26 cellular contexts compared by ENCODE assay signal in genomic region chr9:2700398-2700797, GRCh38. TPM values are rescaled to one million over a fixed set of nuclear protein-coding genes. Genes with fewer than 3 reads are reported as not detected.
"Had no signal": no experiment of that assay in that cellular context is flagged by ENCODE, and none has a peak within 500 bp of the region (broad histone marks: within the 10 kb centered on the region; RNA-seq: fewer than 3 reads in every experiment).

No MANE protein-coding gene starts in this region.

- ATAC-seq: activated T-helper 17 cell treated with anti-CD3 and anti-CD28 coated beads, Interleukin-2, amount 50 U/mL, for 72 hours; Right ventricle myocardium inferior had no signal

- DNase-seq: activated CD4-positive, alpha-beta memory T cell treated with anti-CD3 and anti-CD28 coated beads, Interleukin-2, amount 10 ng/mL, durations not matched to agents 7 days and 5 days; activated CD4-positive, alpha-beta T cell treated with anti-CD3 and anti-CD28 coated beads, Interleukin-2, amount 10 ng/mL, durations not matched to agents 7 days and 5 days; activated CD4-positive, CD25-positive, alpha-beta regulatory T cell; activated gamma-delta T cell; activated naive CD4-positive, alpha-beta T cell treated with anti-CD3 and anti-CD28 coated beads for 36 hours; activated T-cell treated with anti-CD3 and anti-CD28 coated beads for 4 hours; activated T-cell treated with anti-CD3 and anti-CD28 coated beads, Interleukin-2, amount 50 U/mL, for 48 hours; amygdala; Kasumi-1; NCI-H1105 treated with DMSO at 0.1 percent for 48 hours; NCI-H1436 treated with DMSO at 0.1 percent for 48 hours; NCI-H187; NCI-H2081; NCI-H446; NCI-H524; PC-9; RPMI8226; SW 1271 had no signal

- H3K27me3 Mint-ChIP-seq: activated CD4-positive, alpha-beta memory T cell treated with anti-CD3 and anti-CD28 coated beads, Interleukin-2, amount 10 ng/mL, durations not matched to agents 7 days and 5 days; activated CD4-positive, alpha-beta T cell treated with anti-CD3 and anti-CD28 coated beads, Interleukin-2, amount 10 ng/mL, durations not matched to agents 7 days and 5 days; activated naive CD8-positive, alpha-beta T cell; activated T-helper 17 cell treated with anti-CD3 and anti-CD28 coated beads, Interleukin-2, amount 50 U/mL, for 72 hours; brain had no signal

- H3K4me2 ChIP-seq: PC-9 had no signal

- H2AFZ ChIP-seq: PC-9 had no signal

- H3K4me3 ChIP-seq: PC-9, SK-N-MC had no signal

- H3K27ac ChIP-seq: PC-9, SK-N-MC had no signal

- H3K9me3 Mint-ChIP-seq: activated CD4-positive, alpha-beta memory T cell treated with anti-CD3 and anti-CD28 coated beads, Interleukin-2, amount 10 ng/mL, durations not matched to agents 7 days and 5 days; activated CD4-positive, alpha-beta T cell treated with anti-CD3 and anti-CD28 coated beads, Interleukin-2, amount 10 ng/mL, durations not matched to agents 7 days and 5 days; activated naive CD4-positive, alpha-beta T cell treated with anti-CD3 and anti-CD28 coated beads for 36 hours; activated T-helper 17 cell treated with anti-CD3 and anti-CD28 coated beads, Interleukin-2, amount 50 U/mL, for 72 hours; brain had no signal

- H3K4me1 Mint-ChIP-seq: activated CD4-positive, alpha-beta memory T cell treated with anti-CD3 and anti-CD28 coated beads, Interleukin-2, amount 10 ng/mL, durations not matched to agents 7 days and 5 days; activated CD4-positive, alpha-beta T cell treated with anti-CD3 and anti-CD28 coated beads, Interleukin-2, amount 10 ng/mL, durations not matched to agents 7 days and 5 days; activated T-helper 17 cell treated with anti-CD3 and anti-CD28 coated beads, Interleukin-2, amount 50 U/mL, for 72 hours had no signal

- H3K4me3 Mint-ChIP-seq: activated CD4-positive, alpha-beta memory T cell treated with anti-CD3 and anti-CD28 coated beads, Interleukin-2, amount 10 ng/mL, durations not matched to agents 7 days and 5 days; activated CD4-positive, alpha-beta T cell treated with anti-CD3 and anti-CD28 coated beads, Interleukin-2, amount 10 ng/mL, durations not matched to agents 7 days and 5 days; activated naive CD4-positive, alpha-beta T cell treated with anti-CD3 and anti-CD28 coated beads for 36 hours; activated naive CD8-positive, alpha-beta T cell; activated T-helper 17 cell treated with anti-CD3 and anti-CD28 coated beads, Interleukin-2, amount 50 U/mL, for 72 hours had no signal

- H3K27ac Mint-ChIP-seq: activated CD4-positive, alpha-beta memory T cell treated with anti-CD3 and anti-CD28 coated beads, Interleukin-2, amount 10 ng/mL, durations not matched to agents 7 days and 5 days; activated CD4-positive, alpha-beta T cell treated with anti-CD3 and anti-CD28 coated beads, Interleukin-2, amount 10 ng/mL, durations not matched to agents 7 days and 5 days; activated naive CD4-positive, alpha-beta T cell treated with anti-CD3 and anti-CD28 coated beads for 36 hours; activated naive CD8-positive, alpha-beta T cell; activated T-helper 17 cell treated with anti-CD3 and anti-CD28 coated beads, Interleukin-2, amount 50 U/mL, for 72 hours had no signal

- H3K36me3 Mint-ChIP-seq: brain had no signal

RNA-seq across cellular contexts. Expression of gene KCNV2, which starts 16.9 kb away (rescaled TPM):
- total RNA-seq: activated CD4-positive, alpha-beta memory T cell treated with anti-CD3 and anti-CD28 coated beads, Interleukin-2, amount 10 ng/mL, durations not matched to agents 7 days and 5 days; activated CD4-positive, alpha-beta T cell treated with anti-CD3 and anti-CD28 coated beads, Interleukin-2, amount 10 ng/mL, durations not matched to agents 7 days and 5 days; activated CD8-positive, alpha-beta memory T cell treated with anti-CD3 and anti-CD28 coated beads for 36 hours; activated naive CD4-positive, alpha-beta T cell treated with anti-CD3 and anti-CD28 coated beads for 36 hours; activated T-helper 17 cell treated with anti-CD3 and anti-CD28 coated beads, Interleukin-2, amount 50 U/mL, for 72 hours; astrocyte; PC-9; Right ventricle myocardium inferior; T-helper 1 cell treated with Interleukin-12 subunit alpha and Interleukin-12 subunit beta and Interleukin-4 antibody, amounts not matched to agents 30 ng/mL and 1 ng/mL, for 36 hours had no signal
